Comparison of ENCODE assay signal across 8 cellular contexts in genomic region chr15:58988011-58988785, GRCh38. TPM values are rescaled to one million over a fixed set of nuclear protein-coding genes. Genes with fewer than 3 reads are reported as not detected.
A peak's percentile ranks its signal among the peaks of the same experiment; 100 is the strongest.
DNase-seq lines count a peak whose midpoint lies in the region; ATAC-seq, FAIRE-seq and TF ChIP-seq lines count a peak whose summit lies in the region.

No MANE protein-coding gene starts in this region.

- no peaks in the 10 kb centered on the region for H3K27me3 Mint-ChIP-seq in activated naive CD8-positive, alpha-beta T cell treated with anti-CD3 and anti-CD28 coated beads for 36 hours

- no peaks in the 10 kb centered on the region for H3K9me3 ChIP-seq in ovary
- no peaks in the 10 kb centered on the region for H3K9me3 ChIP-seq in tibial nerve

- H3K4me3 Mint-ChIP-seq in activated naive CD8-positive, alpha-beta T cell treated with anti-CD3 and anti-CD28 coated beads for 36 hours: peak overlapping the region; percentile 89

- no peak for FAIRE-seq in D721Med (lab: Jason Lieb, UNC)

- peak overlapping the region; percentile 77 to 95 for H3K27ac ChIP-seq in ovary
- H3K27ac ChIP-seq in tibial nerve: peak overlapping the region; percentile 90 to 96 (median 92)

- H3K4me3 ChIP-seq in ovary (peak overlapping the region; percentile 77), tibial nerve (peak overlapping the region; percentile 84 to 93 (median 88))

- peaks cover 31% of the 10 kb centered on the region for H3K4me1 Mint-ChIP-seq in activated naive CD8-positive, alpha-beta T cell treated with anti-CD3 and anti-CD28 coated beads for 36 hours

- TF ChIP-seq EP300 in ovary (IDR thresholded peaks at IDR 0.05) (no peak), tibial nerve (IDR thresholded peaks at IDR 0.05) (no peak)

- 0 to 1% (median 1%) methylated on average over 36 of the region's 36 CpGs for WGBS in ovary, 3 donors
- WGBS in tibial nerve, 2 donors: 1% methylated on average over 36 of the region's 36 CpGs

- H3K36me3 Mint-ChIP-seq in activated naive CD8-positive, alpha-beta T cell treated with anti-CD3 and anti-CD28 coated beads for 36 hours: peaks cover 19% of the 10 kb centered on the region

- peak overlapping the region; percentile 80 for H3K27ac Mint-ChIP-seq in activated naive CD8-positive, alpha-beta T cell treated with anti-CD3 and anti-CD28 coated beads for 36 hours

- TF ChIP-seq POLR2A in ovary (IDR thresholded peaks at IDR 0.05): no peak
- TF ChIP-seq POLR2A in tibial nerve (IDR thresholded peaks at IDR 0.05): no peak

- H3K27me3 ChIP-seq in ovary: no peaks in the 10 kb centered on the region
- H3K27me3 ChIP-seq in tibial nerve: no peaks in the 10 kb centered on the region

- peak; percentile 40 for DNase-seq in D721Med (ENCODE audit: insufficient read length, low spot score)
- DNase-seq in HUDEP-2 (lab: John Stamatoyannopoulos, UW; ENCODE audit: unreplicated experiment in 76 of 76): peak in 48 of 76 experiments; percentile 8 to 70 (median 42)
- peak; percentile 21 for DNase-seq in SK-MEL-5 (ENCODE audit: low read depth, low spot score)
- peak; percentile 56 for DNase-seq in activated naive CD8-positive, alpha-beta T cell treated with anti-CD3 and anti-CD28 coated beads for 36 hours
- DNase-seq in Right ventricle myocardium superior: peak; percentile 86
- peak; percentile 63 to 80 (median 75) for DNase-seq in ovary
- DNase-seq in tibial nerve (ENCODE audit: low spot score in 2 of 2): peak; percentile 43 to 72

- no peaks in the 10 kb centered on the region for H3K9me3 Mint-ChIP-seq in activated naive CD8-positive, alpha-beta T cell treated with anti-CD3 and anti-CD28 coated beads for 36 hours

- TF ChIP-seq CTCF in D721Med (IDR thresholded peaks at IDR 0.05; ENCODE audit: insufficient read depth, missing control alignments) (no peak), ovary (IDR thresholded peaks at IDR 0.05) (no peak), tibial nerve (IDR thresholded peaks at IDR 0.05) (no peak)

- intact Hi-C loops in Right ventricle myocardium superior (cut with DNase I) (no loop called here), ovary (cut with DNase I) (loop anchor here in 1 of 4 donors (5.0 kb wide), 1 partner anchor 504 kb away; no protein-coding TSS in a partner anchor)

- peak; percentile 38 for ATAC-seq in GM21367 (IDR thresholded peaks at IDR 0.05; ENCODE audit: unreplicated experiment)
- ATAC-seq in Right ventricle myocardium superior (ENCODE audit: poor library complexity): peak; percentile 92

- H3K4me1 ChIP-seq in ovary (ENCODE audit: insufficient read depth): no peaks in the 10 kb centered on the region
- H3K4me1 ChIP-seq in tibial nerve: peaks cover 0 to 29% (median 7%) of the 10 kb centered on the region in 4 donors

- H3K36me3 ChIP-seq in ovary: no peaks in the 10 kb centered on the region
- H3K36me3 ChIP-seq in tibial nerve: peaks cover 0 to 14% (median 0%) of the 10 kb centered on the region in 3 donors

- in situ Hi-C loops in SK-MEL-5 (cut with HindIII; ENCODE audit: low pct_unique_long_range_greater_than_20kb, low sequenced_read_pairs): no loop called here

RNA-seq across cellular contexts. Expression of gene RNF111, which starts 0.7 kb away (rescaled TPM):
- 19.9 and 25.1 TPM in 2 replicates for total RNA-seq in SK-MEL-5 (2014; rRNA removed; shearing (Covaris generic))
- 12.2 and 16.9 TPM in 2 replicates for polyA plus RNA-seq in SK-MEL-5 (2015; cell fraction: cytosol; rRNA removed)
- 26.9 and 30.3 TPM in 2 replicates for polyA plus RNA-seq in SK-MEL-5 (2015; cell fraction: nucleus; rRNA removed)
- total RNA-seq in activated naive CD8-positive, alpha-beta T cell treated with anti-CD3 and anti-CD28 coated beads for 36 hours: 10 to 100 TPM; 19.9 to 23.1 TPM
- 18.3 TPM for total RNA-seq in Right ventricle myocardium superior
- 10 to 100 TPM; 12.8 to 47.5 (median 29.3) TPM for total RNA-seq in ovary
- 10 to 100 TPM; 10.1 to 33.0 TPM for polyA plus RNA-seq in ovary
- total RNA-seq in tibial nerve: 10 to 100 TPM; 18.8 to 30.3 (median 20.6) TPM

RNA-seq across cellular contexts. Expression of gene SLTM, which starts 54.7 kb away (rescaled TPM):
- 59.6 and 72.0 TPM in 2 replicates for total RNA-seq in SK-MEL-5 (2014; rRNA removed; shearing (Covaris generic))
- 68.4 and 76.5 TPM in 2 replicates for polyA plus RNA-seq in SK-MEL-5 (2015; cell fraction: cytosol; rRNA removed)
- polyA plus RNA-seq in SK-MEL-5 (2015; cell fraction: nucleus; rRNA removed): 227 and 246 TPM in 2 replicates
- total RNA-seq in activated naive CD8-positive, alpha-beta T cell treated with anti-CD3 and anti-CD28 coated beads for 36 hours: 100 to 1,000 TPM in 1 of 2 experiments, 10 to 100 TPM in 1; 93.1 to 103 TPM
- total RNA-seq in Right ventricle myocardium superior: 45.0 TPM
- total RNA-seq in ovary: 10 to 100 TPM; 59.3 to 76.1 (median 68.0) TPM
- polyA plus RNA-seq in ovary: 10 to 100 TPM; 48.6 to 54.0 TPM
- 100 to 1,000 TPM in 3 of 4 donors, 10 to 100 TPM in 1; 87.9 to 126 (median 115) TPM for total RNA-seq in tibial nerve

Comparison
In these comparisons a context has a peak if more than half of its experiments do, and no peak if none do; other contexts are left out.
1. Peak in every context shown above with its lines: DNase-seq, ATAC-seq, H3K4me3 ChIP-seq and H3K27ac ChIP-seq.
2. DNase-seq: peak in every context shown above with its lines; median percentile 86 in Right ventricle myocardium superior; 75 in ovary; 58 in tibial nerve; 56 in activated naive CD8-positive, alpha-beta T cell treated with anti-CD3 and anti-CD28 coated beads for 36 hours; 42 in HUDEP-2; 40 in D721Med; 21 in SK-MEL-5.